In genomic region chr2:156341482-156342251, GRCh38 we compare ENCODE assay signal across 8 cellular contexts. TPM values are rescaled to one million over a fixed set of nuclear protein-coding genes. Genes with fewer than 3 reads are reported as not detected.
DNase-seq lines count a peak whose midpoint lies in the region; ATAC-seq and TF ChIP-seq lines count a peak whose summit lies in the region.

No MANE protein-coding gene starts in this region.

- H3K27me3 ChIP-seq in Panc1 (ENCODE audit: control insufficient read depth, insufficient read depth, low read length) (no peaks in the 10 kb centered on the region), esophagus squamous epithelium (no peaks in the 10 kb centered on the region)

- H3K36me3 Mint-ChIP-seq in IgD-negative memory B cell (peaks cover 3% of the 10 kb centered on the region), naive B cell (no peaks in the 10 kb centered on the region)
- H3K36me3 Mint-ChIP-seq in activated T-cell treated with anti-CD3 and anti-CD28 coated beads, Interleukin-2, amount 50 U/mL, for 72 hours (ENCODE audit: insufficient read depth in 2 of 2): no peaks in the 10 kb centered on the region
- H3K36me3 Mint-ChIP-seq in stimulated activated naive B cell treated with anti-CD40 and anti-IgM and Interleukin-4, amounts not matched to agents 10 μg/mL and 1 μg/mL and 100 μg/mL, for 72 hours: no peaks in the 10 kb centered on the region

- H3K4me3 Mint-ChIP-seq in IgD-negative memory B cell (peak overlapping the region; percentile 88 to 99 (median 95)), naive B cell (peak overlapping the region; percentile 86 to 98 (median 94))
- peak overlapping the region; percentile 91 to 93 for H3K4me3 Mint-ChIP-seq in activated T-cell treated with anti-CD3 and anti-CD28 coated beads, Interleukin-2, amount 50 U/mL, for 72 hours
- H3K4me3 Mint-ChIP-seq in stimulated activated naive B cell treated with anti-CD40 and anti-IgM and Interleukin-4, amounts not matched to agents 10 μg/mL and 1 μg/mL and 100 μg/mL, for 72 hours: peak overlapping the region; percentile 97 to 100

- POLR2A ChIA-PET in Panc1 (lab: Charles Lee): no interaction called here

- peak overlapping the region; percentile 92 to 99 (median 98) for H3K27ac Mint-ChIP-seq in IgD-negative memory B cell
- H3K27ac Mint-ChIP-seq in activated T-cell treated with anti-CD3 and anti-CD28 coated beads, Interleukin-2, amount 50 U/mL, for 72 hours: peak overlapping the region; percentile 97
- H3K27ac Mint-ChIP-seq in naive B cell: peak overlapping the region; percentile 99 to 100 (median 99)
- H3K27ac Mint-ChIP-seq in stimulated activated naive B cell treated with anti-CD40 and anti-IgM and Interleukin-4, amounts not matched to agents 10 μg/mL and 1 μg/mL and 100 μg/mL, for 72 hours: peak overlapping the region; percentile 100

- H3K4me1 Mint-ChIP-seq in IgD-negative memory B cell (peaks cover 10 to 17% (median 13%) of the 10 kb centered on the region in 3 donors), naive B cell (peaks cover 4 to 19% (median 15%) of the 10 kb centered on the region in 3 donors)
- H3K4me1 Mint-ChIP-seq in activated T-cell treated with anti-CD3 and anti-CD28 coated beads, Interleukin-2, amount 50 U/mL, for 72 hours (ENCODE audit: low read depth): peaks cover 43% of the 10 kb centered on the region
- peaks cover 8 to 11% of the 10 kb centered on the region in 2 donors for H3K4me1 Mint-ChIP-seq in stimulated activated naive B cell treated with anti-CD40 and anti-IgM and Interleukin-4, amounts not matched to agents 10 μg/mL and 1 μg/mL and 100 μg/mL, for 72 hours

- H3K4me1 ChIP-seq in Panc1 (ENCODE audit: control insufficient read depth, insufficient read depth, low read length) (peaks cover 14% of the 10 kb centered on the region), esophagus squamous epithelium (peaks cover 0 to 39% (median 16%) of the 10 kb centered on the region in 3 donors)

- H3K27ac ChIP-seq in Panc1 (ENCODE audit: low read length) (peak overlapping the region; percentile 85), esophagus squamous epithelium (peak overlapping the region; percentile 100)

- BruUV-seq in Panc1 (replicated peaks; lab: Mats Ljungman, UMichigan): no TSS peak

- H3K36me3 ChIP-seq in Panc1 (ENCODE audit: control insufficient read depth, insufficient read depth, low read length) (no peaks in the 10 kb centered on the region), esophagus squamous epithelium (no peaks in the 10 kb centered on the region)

- intact Hi-C loops in Panc1 (cut with micrococcal nuclease; ENCODE audit: unreplicated experiment) (loop anchor here (5.0 kb wide), 1 partner anchor 61 kb away; no protein-coding TSS in a partner anchor), esophagus squamous epithelium (cut with DNase I) (no loop called here)

- CTCF ChIA-PET in Panc1 (lab: Charles Lee): interaction anchor here (1.1 kb wide), 1 partner anchor 8 kb away, joined by 19 read pairs; no protein-coding TSS in a partner anchor

- H3K4me3 ChIP-seq in Panc1 (ENCODE audit: low read depth in 2 of 2, low read length in 2 of 2) (peak overlapping the region; percentile 79 to 95), esophagus squamous epithelium (peak overlapping the region; percentile 88 to 90 (median 89))

- whole genome bisulfite sequencing in esophagus squamous epithelium, 2 donors: 0 to 7% methylated on average over 3 to 6 of the region's 62 CpGs

- H3K9me3 Mint-ChIP-seq in IgD-negative memory B cell: no peaks in the 10 kb centered on the region
- no peaks in the 10 kb centered on the region for H3K9me3 Mint-ChIP-seq in activated T-cell treated with anti-CD3 and anti-CD28 coated beads, Interleukin-2, amount 50 U/mL, for 72 hours
- H3K9me3 Mint-ChIP-seq in naive B cell: no peaks in the 10 kb centered on the region
- H3K9me3 Mint-ChIP-seq in stimulated activated naive B cell treated with anti-CD40 and anti-IgM and Interleukin-4, amounts not matched to agents 10 μg/mL and 1 μg/mL and 100 μg/mL, for 72 hours: no peaks in the 10 kb centered on the region

- ATAC-seq in GM21619 (IDR thresholded peaks at IDR 0.05; ENCODE audit: unreplicated experiment): peak; percentile 76
- peak; percentile 85 for ATAC-seq in Panc1
- ATAC-seq in activated T-cell treated with anti-CD3 and anti-CD28 coated beads, Interleukin-2, amount 50 U/mL, for 72 hours (replicated peaks in 1 of 2): peak; percentile 82 to 83
- ATAC-seq in naive B cell (ENCODE audit: low read depth in 2 of 2): peak; percentile 69 to 71
- ATAC-seq in stimulated activated naive B cell treated with anti-CD40 and anti-IgM and Interleukin-4, amounts not matched to agents 10 μg/mL and 1 μg/mL and 100 μg/mL, for 72 hours (replicated peaks): peak; percentile 83 to 86

- H3K27me3 Mint-ChIP-seq in IgD-negative memory B cell (no peaks in the 10 kb centered on the region), naive B cell (no peaks in the 10 kb centered on the region)
- no peaks in the 10 kb centered on the region for H3K27me3 Mint-ChIP-seq in activated T-cell treated with anti-CD3 and anti-CD28 coated beads, Interleukin-2, amount 50 U/mL, for 72 hours (ENCODE audit: low read depth)
- H3K27me3 Mint-ChIP-seq in stimulated activated naive B cell treated with anti-CD40 and anti-IgM and Interleukin-4, amounts not matched to agents 10 μg/mL and 1 μg/mL and 100 μg/mL, for 72 hours: no peaks in the 10 kb centered on the region

- peak in 3 of 4 donors; percentile 33 to 86 (median 83) for TF ChIP-seq POLR2A in esophagus squamous epithelium (IDR thresholded peaks at IDR 0.05)

- H3K9me3 ChIP-seq in Panc1 (ENCODE audit: control insufficient read depth, insufficient read depth, low read depth, low read length): no peaks in the 10 kb centered on the region
- no peaks in the 10 kb centered on the region for H3K9me3 ChIP-seq in esophagus squamous epithelium

- DNase-seq in DMS53 (lab: John Stamatoyannopoulos, UW): peak; percentile 98
- no peak for DNase-seq in Panc1 (ENCODE audit: low read depth, low spot score)
- DNase-seq in activated T-cell treated with anti-CD3 and anti-CD28 coated beads, Interleukin-2, amount 50 U/mL, for 72 hours: peak; percentile 88 to 89
- DNase-seq in esophagus squamous epithelium (lab: John Stamatoyannopoulos, UW): peak; percentile 76
- DNase-seq in naive B cell: peak; percentile 90
- DNase-seq in stimulated activated naive B cell treated with anti-CD40 and anti-IgM and Interleukin-4, amounts not matched to agents 10 μg/mL and 1 μg/mL and 100 μg/mL, for 72 hours: peak; percentile 93

- TF ChIP-seq CTCF in Panc1 (IDR thresholded peaks at IDR 0.05) (no peak), esophagus squamous epithelium (IDR thresholded peaks at IDR 0.05) (no peak)

- in situ Hi-C loops in Panc1 (cut with HindIII; ENCODE audit: low pct_unique_long_range_greater_than_20kb, low sequenced_read_pairs): no loop called here

RNA-seq across cellular contexts. Expression of gene NR4A2, which starts 9.1 kb away (rescaled TPM):
- polyA plus RNA-seq in IgD-negative memory B cell (22.7 TPM), naive B cell (ENCODE audit: low read depth in 6 of 6) (10 to 100 TPM; 39.7 to 95.8 (median 56.0) TPM)
- total RNA-seq in Panc1 (2021; ENCODE audit: unreplicated experiment) (0.85 TPM), esophagus squamous epithelium (1 to 10 TPM in 3 of 4 donors, under 1 TPM in 1; 0.95 to 1.6 (median 1.2) TPM)
- 0.91 TPM for polyA plus RNA-seq in Panc1 (2012; ENCODE audit: insufficient read length)
- 10 to 100 TPM; 27.5 to 36.1 TPM for total RNA-seq in activated T-cell treated with anti-CD3 and anti-CD28 coated beads, Interleukin-2, amount 50 U/mL, for 72 hours

Comparison
In these comparisons a context has a peak if more than half of its experiments do, and no peak if none do; other contexts are left out.
1. RNA of gene NR4A2, which starts 9.1 kb away (total RNA-seq): 27.5 to 36.1 TPM in activated T-cell treated with anti-CD3 and anti-CD28 coated beads, Interleukin-2, amount 50 U/mL, for 72 hours; 0.95 to 1.6 TPM in esophagus squamous epithelium and 0.85 TPM in Panc1 (single experiment); every median in the first group is over 10 times any median in the second.
2. Peak in every context shown above with its lines, with median percentiles within 50 percentile points of each other: ATAC-seq, H3K27ac Mint-ChIP-seq and H3K4me3 Mint-ChIP-seq.